In the genomic region with DNA sequence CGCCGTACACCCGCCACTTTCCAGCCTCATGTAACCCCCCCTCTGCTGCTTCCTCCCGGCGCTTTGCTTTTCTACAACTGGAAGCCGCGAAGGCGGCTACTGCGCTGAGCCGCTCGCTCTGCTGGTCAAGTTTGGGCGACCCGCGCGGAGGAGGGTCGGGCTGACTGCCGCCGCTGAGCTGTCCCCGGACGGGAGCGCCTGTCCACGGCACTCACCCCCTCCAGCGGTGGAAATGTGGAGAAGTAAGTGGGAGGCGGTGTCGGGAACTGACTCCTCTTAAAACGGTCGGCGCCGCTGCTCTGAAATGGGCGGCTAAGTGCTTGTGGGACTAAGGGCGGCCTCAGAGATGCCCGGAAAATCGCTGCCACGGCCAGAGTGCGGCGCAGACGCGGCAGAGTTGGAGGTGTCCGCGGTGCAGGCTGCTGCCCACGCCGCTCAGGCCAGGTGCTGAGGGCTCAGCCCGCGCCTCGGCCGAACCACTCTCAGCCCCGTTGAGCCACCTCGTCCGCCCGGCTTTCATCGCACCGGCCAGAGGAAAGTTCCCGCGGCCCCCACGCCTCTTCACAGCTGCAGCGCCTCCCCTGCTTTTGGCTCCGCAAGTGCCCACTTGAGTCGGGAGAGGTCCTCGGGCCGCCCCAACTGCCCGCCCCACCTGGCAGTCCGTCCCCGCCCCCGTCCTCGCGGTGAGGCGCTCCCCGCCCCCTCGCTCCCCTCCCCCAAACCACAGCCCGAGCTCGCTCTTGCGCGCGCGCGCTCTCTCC, we compare ENCODE assay signal across 9 cellular contexts. TPM values are rescaled to one million over a fixed set of nuclear protein-coding genes. Genes with fewer than 3 reads are reported as not detected.
DNase-seq lines count a peak whose midpoint lies in the region; ATAC-seq and TF ChIP-seq lines count a peak whose summit lies in the region.
"Had no signal": no experiment of that assay in that cellular context is flagged by ENCODE, and none has a peak within 500 bp of the region (broad histone marks: within the 10 kb centered on the region; RNA-seq: fewer than 3 reads in every experiment).

No MANE protein-coding gene starts in this region.

- intact Hi-C loops in ascending aorta (cut with DNase I) = no loop called here

- H3K27me3 ChIP-seq in ascending aorta (no peaks in the 10 kb centered on the region), hepatocyte (no peaks in the 10 kb centered on the region), rectal smooth muscle tissue (ENCODE audit: control insufficient read depth, insufficient read depth, low read length) (no peaks in the 10 kb centered on the region)

- H3K4me3 ChIP-seq in ascending aorta = peak overlapping the region; percentile 49 to 88
- peak overlapping the region; percentile 53 for H3K4me3 ChIP-seq in hepatocyte
- H3K4me3 ChIP-seq in rectal smooth muscle tissue (ENCODE audit: low read length) = peak overlapping the region; percentile 73

- H3K36me3 ChIP-seq in ascending aorta (no peaks in the 10 kb centered on the region), hepatocyte (replicated peaks; ENCODE audit: insufficient read depth, low read depth) (no peaks in the 10 kb centered on the region), rectal smooth muscle tissue (ENCODE audit: control insufficient read depth, insufficient read depth, low read length) (no peaks in the 10 kb centered on the region)

- no peak overlapping the region for H3K27ac Mint-ChIP-seq in activated naive CD4-positive, alpha-beta T cell treated with anti-CD3 and anti-CD28 coated beads, Interleukin-2, amount 50 U/mL, for 24 hours

- peaks cover 13% of the 10 kb centered on the region for H3K4me1 Mint-ChIP-seq in activated naive CD4-positive, alpha-beta T cell treated with anti-CD3 and anti-CD28 coated beads, Interleukin-2, amount 50 U/mL, for 24 hours

- H3K9me3 Mint-ChIP-seq in activated naive CD4-positive, alpha-beta T cell treated with anti-CD3 and anti-CD28 coated beads, Interleukin-2, amount 50 U/mL, for 24 hours = no peaks in the 10 kb centered on the region

- H3K27ac ChIP-seq in ascending aorta = peak overlapping the region; percentile 67 to 83
- peak overlapping the region; percentile 38 for H3K27ac ChIP-seq in hepatocyte
- H3K27ac ChIP-seq in rectal smooth muscle tissue (ENCODE audit: low read depth, low read length) = peak overlapping the region; percentile 83

- ATAC-seq in HG02642 (IDR thresholded peaks at IDR 0.05; ENCODE audit: poor library complexity, unreplicated experiment) = peak; percentile 23
- ATAC-seq: HCT116 had no signal

- H3K27me3 Mint-ChIP-seq in activated naive CD4-positive, alpha-beta T cell treated with anti-CD3 and anti-CD28 coated beads, Interleukin-2, amount 50 U/mL, for 24 hours = peaks cover 28% of the 10 kb centered on the region

- H3K9me3 ChIP-seq in ascending aorta = no peaks in the 10 kb centered on the region
- no peaks in the 10 kb centered on the region for H3K9me3 ChIP-seq in hepatocyte (ENCODE audit: low read depth)

- H3K9ac ChIP-seq in rectal smooth muscle tissue (ENCODE audit: low read length) = no peak overlapping the region

- H3K9me2 ChIP-seq in hepatocyte (replicated peaks; ENCODE audit: insufficient read depth) = no peaks in the 10 kb centered on the region

- no peak for DNase-seq in activated naive CD4-positive, alpha-beta T cell treated with Interleukin-2 at 50 U/mL for 16 hours
- DNase-seq in NCI-H2227 treated with DMSO at 0.1 percent for 48 hours (lab: John Stamatoyannopoulos, UW) (peak; percentile 39), ascending aorta (ENCODE audit: low spot score in 2 of 2) (peak in 1 of 2 donors; percentile 73), hepatocyte (ENCODE audit: low spot score) (peak; percentile 85)
- DNase-seq in activated effector memory CD4-positive, alpha-beta T cell treated with anti-CD3 and anti-CD28 coated beads, Interleukin-2, amount 50 U/mL, for 16 hours = no peak

- H3K36me3 Mint-ChIP-seq in activated naive CD4-positive, alpha-beta T cell treated with anti-CD3 and anti-CD28 coated beads, Interleukin-2, amount 50 U/mL, for 24 hours = no peaks in the 10 kb centered on the region

- peak overlapping the region; percentile 85 for H3K4me2 ChIP-seq in hepatocyte

- peaks cover 29% of the 10 kb centered on the region for H3K79me2 ChIP-seq in hepatocyte

- peaks cover 0 to 3% of the 10 kb centered on the region in 2 donors for H3K4me1 ChIP-seq in ascending aorta
- H3K4me1 ChIP-seq in hepatocyte (ENCODE audit: insufficient read depth) = no peaks in the 10 kb centered on the region
- H3K4me1 ChIP-seq in rectal smooth muscle tissue (ENCODE audit: control insufficient read depth, insufficient read depth, low read length) = peaks cover 3% of the 10 kb centered on the region

- peak overlapping the region; percentile 62 for H3K4me3 Mint-ChIP-seq in activated naive CD4-positive, alpha-beta T cell treated with anti-CD3 and anti-CD28 coated beads, Interleukin-2, amount 50 U/mL, for 24 hours

- peak overlapping the region; percentile 81 for H2AFZ ChIP-seq in hepatocyte

- TF ChIP-seq CTCF in ascending aorta (IDR thresholded peaks at IDR 0.05) (peak in 1 of 3 experiments; percentile 30), hepatocyte (IDR thresholded peaks at IDR 0.05; ENCODE audit: poor library complexity) (peak; percentile 39)

- H4K20me1 ChIP-seq in hepatocyte (ENCODE audit: insufficient read depth, poor library complexity, severe bottlenecking) = no peaks in the 10 kb centered on the region

- under 1% methylated on average over 63 of the region's 76 CpGs for WGBS in hepatocyte (ENCODE audit: low lambda C conversion rate, missing lambda C conversion rate)

RNA-seq across cellular contexts. Expression of a gene that starts 0.4 kb away (rescaled TPM):
- total RNA-seq in ascending aorta = not detected
- total RNA-seq in hepatocyte = 14.3 and 16.7 TPM in 2 replicates
- polyA plus RNA-seq in hepatocyte = 3.4 and 5.0 TPM in 2 replicates

Comparison
In these comparisons a context has a peak if more than half of its experiments do, and no peak if none do; other contexts are left out.
1. DNase-seq: peak in NCI-H2227 treated with DMSO at 0.1 percent for 48 hours (single experiment) and hepatocyte (single experiment); none in activated naive CD4-positive, alpha-beta T cell treated with Interleukin-2 at 50 U/mL for 16 hours (single experiment) and activated effector memory CD4-positive, alpha-beta T cell treated with anti-CD3 and anti-CD28 coated beads, Interleukin-2, amount 50 U/mL, for 16 hours (single experiment).
2. RNA of a gene that starts 0.4 kb away (total RNA-seq): 14.3 to 16.7 TPM in hepatocyte; not detected in ascending aorta (single experiment); every median in the first group is over 10 times any median in the second.
3. Peak in every context shown above with its lines, with median percentiles within 50 percentile points of each other: H3K27ac ChIP-seq and H3K4me3 ChIP-seq.